Comparison of ENCODE assay signal across 8 cellular contexts in the genomic region with DNA sequence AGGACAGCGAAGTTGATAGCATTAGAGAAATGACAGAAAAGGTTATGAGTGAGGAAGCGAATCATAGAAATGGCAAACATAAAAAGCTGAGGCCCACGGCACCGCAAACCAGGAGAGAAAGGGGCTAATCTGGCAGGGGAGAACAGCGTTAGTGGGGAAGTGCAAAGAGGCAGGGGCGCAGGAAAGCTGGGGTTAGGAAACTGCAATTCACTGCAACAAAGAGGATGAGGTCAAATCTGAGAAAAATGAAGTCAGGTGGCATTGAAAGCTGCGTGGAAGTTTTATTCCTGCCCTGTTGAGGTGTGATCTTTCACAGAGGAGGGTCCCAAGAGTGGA. TPM values are rescaled to one million over a fixed set of nuclear protein-coding genes. Genes with fewer than 3 reads are reported as not detected.
DNase-seq lines count a peak whose midpoint lies in the region; ATAC-seq and TF ChIP-seq lines count a peak whose summit lies in the region.

No MANE protein-coding gene starts in this region.

- DNase-seq in stomach (no peak), HPDE6-E6E7 (ENCODE audit: extremely low spot score) (no peak), posterior vena cava (ENCODE audit: low spot score) (no peak), GM13976 (ENCODE audit: low spot score) (no peak)

- TF ChIP-seq CTCF in DOHH2 (IDR thresholded peaks at IDR 0.05; ENCODE audit: low read depth, low read length, poor library complexity, severe bottlenecking) = no peak
- no peak for TF ChIP-seq CTCF in stomach (IDR thresholded peaks at IDR 0.05)
- TF ChIP-seq CTCF in GM13976 (IDR thresholded peaks at IDR 0.05; ENCODE audit: borderline replicate concordance, control extremely low read depth, extremely low read depth, insufficient read depth, missing control alignments) = no peak

- no peaks in the 10 kb centered on the region for H3K36me3 Mint-ChIP-seq in activated naive CD8-positive, alpha-beta T cell

- H3K4me1 Mint-ChIP-seq in activated naive CD8-positive, alpha-beta T cell (ENCODE audit: low read depth) = peaks cover 36% of the 10 kb centered on the region

- peak overlapping the region; percentile 97 for H3K4me3 ChIP-seq in DOHH2 (ENCODE audit: low read length)
- peak overlapping the region; percentile 76 for H3K4me3 ChIP-seq in iPS-11a (ENCODE audit: low read depth, low read length)
- peak overlapping the region; percentile 95 to 99 (median 97) for H3K4me3 ChIP-seq in stomach

- H3K36me3 ChIP-seq in DOHH2 (ENCODE audit: control insufficient read depth, low read length) (peaks cover 5% of the 10 kb centered on the region; the same call in 1 of the 2 replicates), stomach (no peaks in the 10 kb centered on the region)

- in situ Hi-C loops in GM13976 (cut with MboI; ENCODE audit: low sequenced_read_pairs, unreplicated experiment) = no loop called here

- peak overlapping the region; percentile 77 for H3K27ac Mint-ChIP-seq in activated naive CD8-positive, alpha-beta T cell

- no peaks in the 10 kb centered on the region for H3K27me3 Mint-ChIP-seq in activated naive CD8-positive, alpha-beta T cell

- no peak for TF ChIP-seq EP300 in stomach (IDR thresholded peaks at IDR 0.05)

- no peak for TF ChIP-seq POLR2A in stomach (IDR thresholded peaks at IDR 0.05)

- peaks cover 42% of the 10 kb centered on the region for H3K79me2 ChIP-seq in DOHH2 (ENCODE audit: control insufficient read depth, low read length)

- intact Hi-C loops in stomach (cut with DNase I; ENCODE audit: low total_unique reads) = no loop called here
- intact Hi-C loops in posterior vena cava (cut with DNase I) = no loop called here

- H3K27me3 ChIP-seq in DOHH2 (ENCODE audit: control insufficient read depth, low read length) (no peaks in the 10 kb centered on the region), stomach (no peaks in the 10 kb centered on the region)

- H3F3A ChIP-seq in DOHH2 (ENCODE audit: control insufficient read depth, insufficient read depth) = peaks cover 15% of the 10 kb centered on the region

- no peaks in the 10 kb centered on the region; the same call in 1 of the 2 replicates for H4K20me1 ChIP-seq in DOHH2 (ENCODE audit: control insufficient read depth, insufficient read depth, low read depth, low read length)

- ATAC-seq in HG03520 (IDR thresholded peaks at IDR 0.05; ENCODE audit: unreplicated experiment) = peak; percentile 7

- H3K4me2 ChIP-seq in DOHH2 (ENCODE audit: low read length) = peak overlapping the region; percentile 94

- H3K27ac ChIP-seq in DOHH2 (ENCODE audit: low read depth, low read length) (peak overlapping the region; percentile 43; the same call in 1 of the 2 replicates), stomach (peak overlapping the region; percentile 64 to 86 (median 80))

- no peaks in the 10 kb centered on the region for H3K9me2 ChIP-seq in DOHH2 (replicated peaks; ENCODE audit: control insufficient read depth, low read length)

- peak overlapping the region; percentile 90 for H3K4me3 Mint-ChIP-seq in activated naive CD8-positive, alpha-beta T cell

- no peaks in the 10 kb centered on the region for H3K9me3 Mint-ChIP-seq in activated naive CD8-positive, alpha-beta T cell (ENCODE audit: low read depth)

- H3K9me3 ChIP-seq in DOHH2 (ENCODE audit: control insufficient read depth, insufficient read depth, low read length) (no peaks in the 10 kb centered on the region), stomach (no peaks in the 10 kb centered on the region)

- 10 to 21% (median 12%) methylated on average over 7 of the region's 7 CpGs for WGBS in stomach, 5 donors

- H3K4me1 ChIP-seq in DOHH2 (ENCODE audit: control insufficient read depth, low read length) = peaks cover 20% of the 10 kb centered on the region
- peaks cover 0 to 33% (median 16%) of the 10 kb centered on the region in 4 donors for H3K4me1 ChIP-seq in stomach

RNA-seq across cellular contexts. Expression of gene ABI2, which starts 0.6 kb away (rescaled TPM):
- 100 to 1,000 TPM in 1 of 5 donors, 10 to 100 TPM in 3, 1 to 10 TPM in 1; 6.1 to 151 (median 29.5) TPM for total RNA-seq in stomach
- polyA plus RNA-seq in stomach = 10 to 100 TPM in 2 of 3 donors, 1 to 10 TPM in 1; 7.9 to 11.8 (median 10.8) TPM
- 10 to 100 TPM; 44.6 to 51.4 TPM for total RNA-seq in posterior vena cava
